Comparison of ENCODE assay signal across 20 cellular contexts in the genomic region with DNA sequence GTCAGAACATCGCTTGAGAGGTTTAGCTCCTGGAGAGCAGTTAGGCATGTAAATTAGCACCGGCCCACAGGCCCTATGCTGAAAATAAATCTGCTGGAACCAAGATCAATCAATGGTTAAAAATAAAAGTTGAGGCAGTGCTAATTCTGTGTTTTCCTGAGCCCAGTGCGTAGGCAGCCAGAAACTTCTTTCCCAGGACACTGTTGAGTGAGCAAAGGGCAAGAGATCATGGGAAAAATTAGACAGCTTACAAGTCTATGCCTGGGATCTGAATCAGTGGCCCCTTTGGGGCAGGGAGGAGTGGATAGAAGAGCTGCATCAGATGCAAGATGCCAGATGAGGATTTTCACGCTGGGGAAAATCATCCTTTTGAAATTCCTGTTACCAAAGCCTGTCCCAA.
DNase-seq lines count a peak whose midpoint lies in the region; ATAC-seq and TF ChIP-seq lines count a peak whose summit lies in the region.
"Had no signal": no experiment of that assay in that cellular context is flagged by ENCODE, and none has a peak within 500 bp of the region (broad histone marks: within the 10 kb centered on the region; RNA-seq: fewer than 3 reads in every experiment).

No MANE protein-coding gene starts in this region.

- no peak overlapping the region for H3K4me3 ChIP-seq in heart right ventricle
- H3K4me3 ChIP-seq: BLaER1 treated with 17β-estradiol and CSF1 and Interleukin-3, amounts not matched to agents 10 nM and 100 nM; Peyer's patch; SJSA1 had no signal

- CTCF ChIA-PET in T-cell (lab: Charles Lee): interaction anchor here in 1 of 2 donors (1.2 kb wide), 1 partner anchor 8 kb away, joined by 4 read pairs; no protein-coding TSS in a partner anchor

- H3K27ac Mint-ChIP-seq in T-cell: no peak overlapping the region
- H3K27ac Mint-ChIP-seq: CD4-positive, alpha-beta memory T cell; IgD-negative memory B cell had no signal

- H3K27me3 ChIP-seq in heart right ventricle: peaks cover 0 to 19% (median 3%) of the 10 kb centered on the region in 7 donors
- H3K27me3 ChIP-seq: BLaER1 treated with 17β-estradiol and CSF1 and Interleukin-3, amounts not matched to agents 10 nM and 100 nM; Peyer's patch; SJSA1 had no signal

- peak overlapping the region in 5 of 10 donors; percentile 12 to 66 (median 49) for H3K27ac ChIP-seq in heart right ventricle
- H3K27ac ChIP-seq: BLaER1 treated with 17β-estradiol and CSF1 and Interleukin-3, amounts not matched to agents 10 nM and 100 nM; Peyer's patch; SJSA1 had no signal

- WGBS in heart right ventricle, 2 donors: 45 to 49% methylated on average over 4 of the region's 4 CpGs

- H3K9me3 ChIP-seq in heart right ventricle: no peaks in the 10 kb centered on the region
- H3K9me3 ChIP-seq: Caco-2, Peyer's patch, SJSA1 had no signal

- no peaks in the 10 kb centered on the region for H3K36me3 Mint-ChIP-seq in T-cell
- H3K36me3 Mint-ChIP-seq: CD4-positive, alpha-beta memory T cell had no signal

- H3K4me1 Mint-ChIP-seq in T-cell: no peaks in the 10 kb centered on the region
- H3K4me1 Mint-ChIP-seq: CD4-positive, alpha-beta memory T cell; IgD-negative memory B cell had no signal

- intact Hi-C loops in cardiac septum (cut with DNase I) (no loop called here), Right ventricle myocardium inferior (cut with DNase I) (no loop called here), heart right ventricle (cut with DNase I) (no loop called here)

- H3K36me3 ChIP-seq in heart right ventricle: no peaks in the 10 kb centered on the region
- H3K36me3 ChIP-seq: BLaER1 treated with 17β-estradiol and CSF1 and Interleukin-3, amounts not matched to agents 10 nM and 100 nM; Peyer's patch; SJSA1 had no signal

- H3K4me3 Mint-ChIP-seq in T-cell: no peak overlapping the region
- H3K4me3 Mint-ChIP-seq: CD4-positive, alpha-beta memory T cell; IgD-negative memory B cell had no signal

- ATAC-seq in Right ventricle myocardium inferior (no peak), heart right ventricle (peak; percentile 50 to 85 (median 82)), GM21576 (IDR thresholded peaks at IDR 0.05; ENCODE audit: unreplicated experiment) (no peak), T-cell (replicated peaks in 1 of 4) (no peak)
- ATAC-seq: HCT116 had no signal

- peaks cover 0 to 4% (median 0%) of the 10 kb centered on the region in 3 donors for H3K9me3 Mint-ChIP-seq in T-cell
- H3K9me3 Mint-ChIP-seq: IgD-negative memory B cell had no signal

- DNase-seq in cardiac septum (ENCODE audit: low spot score) (peak; percentile 60), Right ventricle myocardium inferior (ENCODE audit: missing footprints) (no peak), heart right ventricle (peak in 1 of 2 donors; percentile 51), left kidney (ENCODE audit: low read depth, low spot score) (peak; percentile 88), stromal cell of bone marrow (ENCODE audit: low read depth) (peak; percentile 13), T-cell (no peak)
- no peak for DNase-seq in effector CD4-positive, alpha-beta T cell
- DNase-seq: 8988T; Caco-2; CD4-positive, alpha-beta memory T cell; NCI-H1105; NCI-H2081; NCI-H2171 treated with DMSO at 0.1 percent for 48 hours; NCI-H526; Peyer's patch had no signal

- peaks cover 6 to 12% of the 10 kb centered on the region in 2 donors for H3K27me3 Mint-ChIP-seq in T-cell

- TF ChIP-seq CTCF in heart right ventricle (IDR thresholded peaks at IDR 0.05): no peak

- POLR2A ChIA-PET in T-cell (lab: Charles Lee): no interaction called here

- peaks cover 0 to 29% (median 0%) of the 10 kb centered on the region in 9 donors for H3K4me1 ChIP-seq in heart right ventricle
- H3K4me1 ChIP-seq: Caco-2, Peyer's patch, SJSA1 had no signal

Comparison
In these comparisons a context has a peak if more than half of its experiments do, and no peak if none do; other contexts are left out.
1. DNase-seq: peak in cardiac septum (single experiment), left kidney (single experiment) and stromal cell of bone marrow (single experiment); none in Right ventricle myocardium inferior (single experiment), T-cell (0 of 34) and effector CD4-positive, alpha-beta T cell (single experiment).
2. ATAC-seq: peak in heart right ventricle (8 of 8); none in Right ventricle myocardium inferior (single experiment), GM21576 (single experiment) and T-cell (0 of 4).